Comparison of ENCODE assay signal across 1 cellular context in the genomic region with DNA sequence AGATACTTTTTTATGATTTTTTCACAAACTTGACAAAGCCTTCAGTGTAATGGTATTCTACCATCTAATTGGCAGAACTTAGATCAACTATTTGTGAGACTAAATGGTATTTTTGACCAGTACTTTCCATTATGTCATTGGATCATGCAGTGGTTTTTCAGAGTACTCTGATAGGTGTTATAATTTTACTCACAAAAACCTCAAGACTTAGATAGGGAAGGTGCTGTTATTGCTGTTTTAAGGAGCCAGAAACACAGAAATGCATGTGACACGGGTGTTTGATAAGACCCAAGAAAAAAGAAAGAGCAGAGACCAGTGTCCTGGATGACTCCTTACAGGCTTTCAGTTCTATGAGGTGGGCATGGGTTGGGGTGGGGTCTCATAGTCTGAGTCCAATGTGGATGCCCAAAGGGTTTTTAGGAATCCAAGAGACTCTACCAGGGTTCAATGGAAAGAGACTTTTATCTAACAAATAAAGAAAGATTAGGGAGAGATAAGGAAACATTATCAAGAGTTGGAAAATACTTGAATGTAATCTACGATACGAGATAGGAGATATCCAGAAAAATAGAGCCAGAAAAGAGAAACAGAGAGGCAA.
A peak's percentile ranks its signal among the peaks of the same experiment; 100 is the strongest.
TF ChIP-seq lines count a peak whose summit lies in the region.

No MANE protein-coding gene starts in this region.

TF ChIP-seq in GM12878, 131 proteins besides CTCF, POLR2A, EP300 and RAD21 (continued from another document and continues in another):
- no peak for TF ChIP-seq KAT2A (conservative IDR thresholded peaks at IDR 0.05; ENCODE audit: control insufficient read depth, low read depth, low read length)
- TF ChIP-seq TAF1 (IDR thresholded peaks at IDR 0.05; ENCODE audit: borderline replicate concordance, low read depth, low read length), result no peak
- TF ChIP-seq, protein P1, sequence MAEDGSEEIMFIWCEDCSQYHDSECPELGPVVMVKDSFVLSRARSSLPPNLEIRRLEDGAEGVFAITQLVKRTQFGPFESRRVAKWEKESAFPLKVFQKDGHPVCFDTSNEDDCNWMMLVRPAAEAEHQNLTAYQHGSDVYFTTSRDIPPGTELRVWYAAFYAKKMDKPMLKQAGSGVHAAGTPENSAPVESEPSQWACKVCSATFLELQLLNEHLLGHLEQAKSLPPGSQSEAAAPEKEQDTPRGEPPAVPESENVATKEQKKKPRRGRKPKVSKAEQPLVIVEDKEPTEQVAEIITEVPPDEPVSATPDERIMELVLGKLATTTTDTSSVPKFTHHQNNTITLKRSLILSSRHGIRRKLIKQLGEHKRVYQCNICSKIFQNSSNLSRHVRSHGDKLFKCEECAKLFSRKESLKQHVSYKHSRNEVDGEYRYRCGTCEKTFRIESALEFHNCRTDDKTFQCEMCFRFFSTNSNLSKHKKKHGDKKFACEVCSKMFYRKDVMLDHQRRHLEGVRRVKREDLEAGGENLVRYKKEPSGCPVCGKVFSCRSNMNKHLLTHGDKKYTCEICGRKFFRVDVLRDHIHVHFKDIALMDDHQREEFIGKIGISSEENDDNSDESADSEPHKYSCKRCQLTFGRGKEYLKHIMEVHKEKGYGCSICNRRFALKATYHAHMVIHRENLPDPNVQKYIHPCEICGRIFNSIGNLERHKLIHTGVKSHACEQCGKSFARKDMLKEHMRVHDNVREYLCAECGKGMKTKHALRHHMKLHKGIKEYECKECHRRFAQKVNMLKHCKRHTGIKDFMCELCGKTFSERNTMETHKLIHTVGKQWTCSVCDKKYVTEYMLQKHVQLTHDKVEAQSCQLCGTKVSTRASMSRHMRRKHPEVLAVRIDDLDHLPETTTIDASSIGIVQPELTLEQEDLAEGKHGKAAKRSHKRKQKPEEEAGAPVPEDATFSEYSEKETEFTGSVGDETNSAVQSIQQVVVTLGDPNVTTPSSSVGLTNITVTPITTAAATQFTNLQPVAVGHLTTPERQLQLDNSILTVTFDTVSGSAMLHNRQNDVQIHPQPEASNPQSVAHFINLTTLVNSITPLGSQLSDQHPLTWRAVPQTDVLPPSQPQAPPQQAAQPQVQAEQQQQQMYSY (CRISPR knock-in tag; IDR thresholded peaks at IDR 0.05), result no peak
- TF ChIP-seq, protein P2, sequence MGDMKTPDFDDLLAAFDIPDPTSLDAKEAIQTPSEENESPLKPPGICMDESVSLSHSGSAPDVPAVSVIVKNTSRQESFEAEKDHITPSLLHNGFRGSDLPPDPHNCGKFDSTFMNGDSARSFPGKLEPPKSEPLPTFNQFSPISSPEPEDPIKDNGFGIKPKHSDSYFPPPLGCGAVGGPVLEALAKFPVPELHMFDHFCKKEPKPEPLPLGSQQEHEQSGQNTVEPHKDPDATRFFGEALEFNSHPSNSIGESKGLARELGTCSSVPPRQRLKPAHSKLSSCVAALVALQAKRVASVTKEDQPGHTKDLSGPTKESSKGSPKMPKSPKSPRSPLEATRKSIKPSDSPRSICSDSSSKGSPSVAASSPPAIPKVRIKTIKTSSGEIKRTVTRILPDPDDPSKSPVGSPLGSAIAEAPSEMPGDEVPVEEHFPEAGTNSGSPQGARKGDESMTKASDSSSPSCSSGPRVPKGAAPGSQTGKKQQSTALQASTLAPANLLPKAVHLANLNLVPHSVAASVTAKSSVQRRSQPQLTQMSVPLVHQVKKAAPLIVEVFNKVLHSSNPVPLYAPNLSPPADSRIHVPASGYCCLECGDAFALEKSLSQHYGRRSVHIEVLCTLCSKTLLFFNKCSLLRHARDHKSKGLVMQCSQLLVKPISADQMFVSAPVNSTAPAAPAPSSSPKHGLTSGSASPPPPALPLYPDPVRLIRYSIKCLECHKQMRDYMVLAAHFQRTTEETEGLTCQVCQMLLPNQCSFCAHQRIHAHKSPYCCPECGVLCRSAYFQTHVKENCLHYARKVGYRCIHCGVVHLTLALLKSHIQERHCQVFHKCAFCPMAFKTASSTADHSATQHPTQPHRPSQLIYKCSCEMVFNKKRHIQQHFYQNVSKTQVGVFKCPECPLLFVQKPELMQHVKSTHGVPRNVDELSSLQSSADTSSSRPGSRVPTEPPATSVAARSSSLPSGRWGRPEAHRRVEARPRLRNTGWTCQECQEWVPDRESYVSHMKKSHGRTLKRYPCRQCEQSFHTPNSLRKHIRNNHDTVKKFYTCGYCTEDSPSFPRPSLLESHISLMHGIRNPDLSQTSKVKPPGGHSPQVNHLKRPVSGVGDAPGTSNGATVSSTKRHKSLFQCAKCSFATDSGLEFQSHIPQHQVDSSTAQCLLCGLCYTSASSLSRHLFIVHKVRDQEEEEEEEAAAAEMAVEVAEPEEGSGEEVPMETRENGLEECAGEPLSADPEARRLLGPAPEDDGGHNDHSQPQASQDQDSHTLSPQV (IDR thresholded peaks at IDR 0.05), result no peak
- no peak for TF ChIP-seq LARP7 (IDR thresholded peaks at IDR 0.05)
- no peak for TF ChIP-seq HDAC6 (IDR thresholded peaks at IDR 0.05; ENCODE audit: unreplicated experiment)
- TF ChIP-seq, protein P3, sequence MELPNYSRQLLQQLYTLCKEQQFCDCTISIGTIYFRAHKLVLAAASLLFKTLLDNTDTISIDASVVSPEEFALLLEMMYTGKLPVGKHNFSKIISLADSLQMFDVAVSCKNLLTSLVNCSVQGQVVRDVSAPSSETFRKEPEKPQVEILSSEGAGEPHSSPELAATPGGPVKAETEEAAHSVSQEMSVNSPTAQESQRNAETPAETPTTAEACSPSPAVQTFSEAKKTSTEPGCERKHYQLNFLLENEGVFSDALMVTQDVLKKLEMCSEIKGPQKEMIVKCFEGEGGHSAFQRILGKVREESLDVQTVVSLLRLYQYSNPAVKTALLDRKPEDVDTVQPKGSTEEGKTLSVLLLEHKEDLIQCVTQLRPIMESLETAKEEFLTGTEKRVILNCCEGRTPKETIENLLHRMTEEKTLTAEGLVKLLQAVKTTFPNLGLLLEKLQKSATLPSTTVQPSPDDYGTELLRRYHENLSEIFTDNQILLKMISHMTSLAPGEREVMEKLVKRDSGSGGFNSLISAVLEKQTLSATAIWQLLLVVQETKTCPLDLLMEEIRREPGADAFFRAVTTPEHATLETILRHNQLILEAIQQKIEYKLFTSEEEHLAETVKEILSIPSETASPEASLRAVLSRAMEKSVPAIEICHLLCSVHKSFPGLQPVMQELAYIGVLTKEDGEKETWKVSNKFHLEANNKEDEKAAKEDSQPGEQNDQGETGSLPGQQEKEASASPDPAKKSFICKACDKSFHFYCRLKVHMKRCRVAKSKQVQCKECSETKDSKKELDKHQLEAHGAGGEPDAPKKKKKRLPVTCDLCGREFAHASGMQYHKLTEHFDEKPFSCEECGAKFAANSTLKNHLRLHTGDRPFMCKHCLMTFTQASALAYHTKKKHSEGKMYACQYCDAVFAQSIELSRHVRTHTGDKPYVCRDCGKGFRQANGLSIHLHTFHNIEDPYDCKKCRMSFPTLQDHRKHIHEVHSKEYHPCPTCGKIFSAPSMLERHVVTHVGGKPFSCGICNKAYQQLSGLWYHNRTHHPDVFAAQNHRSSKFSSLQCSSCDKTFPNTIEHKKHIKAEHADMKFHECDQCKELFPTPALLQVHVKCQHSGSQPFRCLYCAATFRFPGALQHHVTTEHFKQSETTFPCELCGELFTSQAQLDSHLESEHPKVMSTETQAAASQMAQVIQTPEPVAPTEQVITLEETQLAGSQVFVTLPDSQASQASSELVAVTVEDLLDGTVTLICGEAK (IDR thresholded peaks at IDR 0.05; ENCODE audit: borderline replicate concordance), result no peak
- no peak for TF ChIP-seq RELA (IDR thresholded peaks at IDR 0.05; ENCODE audit: borderline replicate concordance, partially characterized antibody)
- TF ChIP-seq ZBED1 (IDR thresholded peaks at IDR 0.05; ENCODE audit: borderline replicate concordance), result no peak
- no peak for TF ChIP-seq NBN (IDR thresholded peaks at IDR 0.05)
- TF ChIP-seq NFXL1 (IDR thresholded peaks at IDR 0.05; ENCODE audit: borderline replicate concordance), result no peak
- TF ChIP-seq BACH1 (IDR thresholded peaks at IDR 0.05; ENCODE audit: borderline replicate concordance), result no peak
- TF ChIP-seq HDAC2 (IDR thresholded peaks at IDR 0.05), result no peak
- TF ChIP-seq YBX1 (IDR thresholded peaks at IDR 0.05), result no peak
- no peak for TF ChIP-seq ZNF24 (IDR thresholded peaks at IDR 0.05)
- TF ChIP-seq POU2F2 (IDR thresholded peaks at IDR 0.05; ENCODE audit: borderline replicate concordance, low read depth, low read length), result no peak
- no peak for TF ChIP-seq CHD4 (IDR thresholded peaks at IDR 0.05)
- TF ChIP-seq MEF2A (IDR thresholded peaks at IDR 0.05; ENCODE audit: insufficient read depth, low read depth, low read length), result peak; percentile 42; the same call in 1 of the 2 replicates
- TF ChIP-seq CBX5 (IDR thresholded peaks at IDR 0.05; ENCODE audit: low read depth), result no peak
- peak; percentile 90 for TF ChIP-seq RUNX3 (IDR thresholded peaks at IDR 0.05; ENCODE audit: low read length)
- no peak for TF ChIP-seq RBBP5 (conservative IDR thresholded peaks at IDR 0.05)
- no peak for TF ChIP-seq EED (IDR thresholded peaks at IDR 0.05; ENCODE audit: low read depth)
- TF ChIP-seq, protein P4, sequence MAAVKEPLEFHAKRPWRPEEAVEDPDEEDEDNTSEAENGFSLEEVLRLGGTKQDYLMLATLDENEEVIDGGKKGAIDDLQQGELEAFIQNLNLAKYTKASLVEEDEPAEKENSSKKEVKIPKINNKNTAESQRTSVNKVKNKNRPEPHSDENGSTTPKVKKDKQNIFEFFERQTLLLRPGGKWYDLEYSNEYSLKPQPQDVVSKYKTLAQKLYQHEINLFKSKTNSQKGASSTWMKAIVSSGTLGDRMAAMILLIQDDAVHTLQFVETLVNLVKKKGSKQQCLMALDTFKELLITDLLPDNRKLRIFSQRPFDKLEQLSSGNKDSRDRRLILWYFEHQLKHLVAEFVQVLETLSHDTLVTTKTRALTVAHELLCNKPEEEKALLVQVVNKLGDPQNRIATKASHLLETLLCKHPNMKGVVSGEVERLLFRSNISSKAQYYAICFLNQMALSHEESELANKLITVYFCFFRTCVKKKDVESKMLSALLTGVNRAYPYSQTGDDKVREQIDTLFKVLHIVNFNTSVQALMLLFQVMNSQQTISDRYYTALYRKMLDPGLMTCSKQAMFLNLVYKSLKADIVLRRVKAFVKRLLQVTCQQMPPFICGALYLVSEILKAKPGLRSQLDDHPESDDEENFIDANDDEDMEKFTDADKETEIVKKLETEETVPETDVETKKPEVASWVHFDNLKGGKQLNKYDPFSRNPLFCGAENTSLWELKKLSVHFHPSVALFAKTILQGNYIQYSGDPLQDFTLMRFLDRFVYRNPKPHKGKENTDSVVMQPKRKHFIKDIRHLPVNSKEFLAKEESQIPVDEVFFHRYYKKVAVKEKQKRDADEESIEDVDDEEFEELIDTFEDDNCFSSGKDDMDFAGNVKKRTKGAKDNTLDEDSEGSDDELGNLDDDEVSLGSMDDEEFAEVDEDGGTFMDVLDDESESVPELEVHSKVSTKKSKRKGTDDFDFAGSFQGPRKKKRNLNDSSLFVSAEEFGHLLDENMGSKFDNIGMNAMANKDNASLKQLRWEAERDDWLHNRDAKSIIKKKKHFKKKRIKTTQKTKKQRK (IDR thresholded peaks at IDR 0.05; ENCODE audit: low read depth, low read length), result no peak
- TF ChIP-seq ESRRA (IDR thresholded peaks at IDR 0.05; ENCODE audit: low read length), result no peak
- no peak for TF ChIP-seq POLR2AphosphoS5 (IDR thresholded peaks at IDR 0.05; ENCODE audit: low read length)
- no peak for TF ChIP-seq KLF5 (IDR thresholded peaks at IDR 0.05; ENCODE audit: partially characterized antibody)
- TF ChIP-seq, protein P5, sequence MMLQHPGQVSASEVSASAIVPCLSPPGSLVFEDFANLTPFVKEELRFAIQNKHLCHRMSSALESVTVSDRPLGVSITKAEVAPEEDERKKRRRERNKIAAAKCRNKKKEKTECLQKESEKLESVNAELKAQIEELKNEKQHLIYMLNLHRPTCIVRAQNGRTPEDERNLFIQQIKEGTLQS (IDR thresholded peaks at IDR 0.05; ENCODE audit: borderline replicate concordance, extremely low read depth, low read depth, low read length), result no peak
- no peak for TF ChIP-seq PAX5 (IDR thresholded peaks at IDR 0.05; ENCODE audit: borderline replicate concordance, low read depth, low read length)
- TF ChIP-seq, protein P6, sequence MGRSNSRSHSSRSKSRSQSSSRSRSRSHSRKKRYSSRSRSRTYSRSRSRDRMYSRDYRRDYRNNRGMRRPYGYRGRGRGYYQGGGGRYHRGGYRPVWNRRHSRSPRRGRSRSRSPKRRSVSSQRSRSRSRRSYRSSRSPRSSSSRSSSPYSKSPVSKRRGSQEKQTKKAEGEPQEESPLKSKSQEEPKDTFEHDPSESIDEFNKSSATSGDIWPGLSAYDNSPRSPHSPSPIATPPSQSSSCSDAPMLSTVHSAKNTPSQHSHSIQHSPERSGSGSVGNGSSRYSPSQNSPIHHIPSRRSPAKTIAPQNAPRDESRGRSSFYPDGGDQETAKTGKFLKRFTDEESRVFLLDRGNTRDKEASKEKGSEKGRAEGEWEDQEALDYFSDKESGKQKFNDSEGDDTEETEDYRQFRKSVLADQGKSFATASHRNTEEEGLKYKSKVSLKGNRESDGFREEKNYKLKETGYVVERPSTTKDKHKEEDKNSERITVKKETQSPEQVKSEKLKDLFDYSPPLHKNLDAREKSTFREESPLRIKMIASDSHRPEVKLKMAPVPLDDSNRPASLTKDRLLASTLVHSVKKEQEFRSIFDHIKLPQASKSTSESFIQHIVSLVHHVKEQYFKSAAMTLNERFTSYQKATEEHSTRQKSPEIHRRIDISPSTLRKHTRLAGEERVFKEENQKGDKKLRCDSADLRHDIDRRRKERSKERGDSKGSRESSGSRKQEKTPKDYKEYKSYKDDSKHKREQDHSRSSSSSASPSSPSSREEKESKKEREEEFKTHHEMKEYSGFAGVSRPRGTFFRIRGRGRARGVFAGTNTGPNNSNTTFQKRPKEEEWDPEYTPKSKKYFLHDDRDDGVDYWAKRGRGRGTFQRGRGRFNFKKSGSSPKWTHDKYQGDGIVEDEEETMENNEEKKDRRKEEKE (IDR thresholded peaks at IDR 0.05), result no peak
- TF ChIP-seq EGR1 (IDR thresholded peaks at IDR 0.05; ENCODE audit: borderline replicate concordance in 1 of 2, low read depth in 2 of 2, low read length in 2 of 2), result no peak
- no peak for TF ChIP-seq DPF2 (IDR thresholded peaks at IDR 0.05)
- no peak for TF ChIP-seq YY1 (IDR thresholded peaks at IDR 0.05; ENCODE audit: low read depth, low read length)
- TF ChIP-seq MEF2B (IDR thresholded peaks at IDR 0.05; ENCODE audit: partially characterized antibody, poor library complexity, severe bottlenecking), result peak; percentile 44
- TF ChIP-seq NR2C1 (IDR thresholded peaks at IDR 0.05), result no peak
- no peak for TF ChIP-seq HCFC1 (IDR thresholded peaks at IDR 0.05; ENCODE audit: low read length)
- TF ChIP-seq FOXK2 (IDR thresholded peaks at IDR 0.05), result no peak
- no peak for TF ChIP-seq CHD2 (IDR thresholded peaks at IDR 0.05; ENCODE audit: borderline replicate concordance, low read depth, low read length)
- TF ChIP-seq, protein P7, sequence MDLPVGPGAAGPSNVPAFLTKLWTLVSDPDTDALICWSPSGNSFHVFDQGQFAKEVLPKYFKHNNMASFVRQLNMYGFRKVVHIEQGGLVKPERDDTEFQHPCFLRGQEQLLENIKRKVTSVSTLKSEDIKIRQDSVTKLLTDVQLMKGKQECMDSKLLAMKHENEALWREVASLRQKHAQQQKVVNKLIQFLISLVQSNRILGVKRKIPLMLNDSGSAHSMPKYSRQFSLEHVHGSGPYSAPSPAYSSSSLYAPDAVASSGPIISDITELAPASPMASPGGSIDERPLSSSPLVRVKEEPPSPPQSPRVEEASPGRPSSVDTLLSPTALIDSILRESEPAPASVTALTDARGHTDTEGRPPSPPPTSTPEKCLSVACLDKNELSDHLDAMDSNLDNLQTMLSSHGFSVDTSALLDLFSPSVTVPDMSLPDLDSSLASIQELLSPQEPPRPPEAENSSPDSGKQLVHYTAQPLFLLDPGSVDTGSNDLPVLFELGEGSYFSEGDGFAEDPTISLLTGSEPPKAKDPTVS (IDR thresholded peaks at IDR 0.05; ENCODE audit: low read depth, low read length), result no peak
- TF ChIP-seq SUZ12 (IDR thresholded peaks at IDR 0.05; ENCODE audit: unreplicated experiment), result no peak
- no peak for TF ChIP-seq BRCA1 (IDR thresholded peaks at IDR 0.05; ENCODE audit: low read depth, low read length)
